ENCODE assay signal across 10 cellular contexts in genomic region chr10:61733358-61733940, GRCh38.
A peak's percentile ranks its signal among the peaks of the same experiment; 100 is the strongest.
DNase-seq lines count a peak whose midpoint lies in the region; ATAC-seq and TF ChIP-seq lines count a peak whose summit lies in the region.
"Had no signal": no experiment of that assay in that cellular context is flagged by ENCODE, and none has a peak within 500 bp of the region (broad histone marks: within the 10 kb centered on the region; RNA-seq: fewer than 3 reads in every experiment).

No MANE protein-coding gene starts in this region.

- H3K27ac Mint-ChIP-seq in activated CD8-positive, alpha-beta T cell treated with anti-CD3 and anti-CD28 coated beads, Interleukin-2, amount 10 ng/mL, durations not matched to agents 7 days and 5 days: no peak overlapping the region

- in situ Hi-C loops in ACHN (cut with HindIII; ENCODE audit: low pct_ligation_motif_present, low pct_unique_long_range_greater_than_20kb, low sequenced_read_pairs): no loop called here

- no peaks in the 10 kb centered on the region for H3K4me1 ChIP-seq in thyroid gland

- POLR2A ChIA-PET in activated CD8-positive, alpha-beta T cell treated with anti-CD3 and anti-CD28 coated beads, Interleukin-2, amount 10 ng/mL, durations not matched to agents 7 days and 5 days (lab: Charles Lee): no interaction called here

- H3K4me3 Mint-ChIP-seq in activated CD8-positive, alpha-beta T cell treated with anti-CD3 and anti-CD28 coated beads, Interleukin-2, amount 10 ng/mL, durations not matched to agents 7 days and 5 days: no peak overlapping the region

- H3K36me3 Mint-ChIP-seq in activated CD8-positive, alpha-beta T cell treated with anti-CD3 and anti-CD28 coated beads, Interleukin-2, amount 10 ng/mL, durations not matched to agents 7 days and 5 days (ENCODE audit: low read depth): no peaks in the 10 kb centered on the region

- 81 to 88% methylated on average over 1 of the region's 1 CpG for WGBS in thyroid gland, 2 donors

- ATAC-seq in activated CD8-positive, alpha-beta T cell treated with anti-CD3 and anti-CD28 coated beads, Interleukin-2, amount 10 ng/mL, durations not matched to agents 7 days and 5 days: no peak

- no peaks in the 10 kb centered on the region for H3K4me1 Mint-ChIP-seq in activated CD8-positive, alpha-beta T cell treated with anti-CD3 and anti-CD28 coated beads, Interleukin-2, amount 10 ng/mL, durations not matched to agents 7 days and 5 days (ENCODE audit: low read depth)

- H3K27me3 Mint-ChIP-seq in activated CD8-positive, alpha-beta T cell treated with anti-CD3 and anti-CD28 coated beads, Interleukin-2, amount 10 ng/mL, durations not matched to agents 7 days and 5 days (ENCODE audit: low read depth): peaks cover 28% of the 10 kb centered on the region

- no peak overlapping the region for H3K4me3 ChIP-seq in thyroid gland (replicated peaks in 1 of 3)

- intact Hi-C loops in thyroid gland (cut with DNase I): no loop called here
- intact Hi-C loops in posterior vena cava (cut with DNase I): no loop called here

- no peak overlapping the region for H3K27ac ChIP-seq in thyroid gland
- H3K27ac ChIP-seq: epithelial cell of prostate, HL-60 had no signal

- DNase-seq in ACHN: peak; percentile 70
- DNase-seq in ELR (ENCODE audit: low read depth): peak; percentile 64
- peak; percentile 48 for DNase-seq in NCI-H1092 (lab: John Stamatoyannopoulos, UW)
- DNase-seq in activated CD8-positive, alpha-beta T cell treated with anti-CD3 and anti-CD28 coated beads, Interleukin-2, amount 10 ng/mL, durations not matched to agents 7 days and 5 days: peak; percentile 31
- DNase-seq in iPS DF 4.7 (ENCODE audit: extremely low read depth, low spot score): peak; percentile 25
- peak; percentile 6 to 12 for DNase-seq in thyroid gland
- DNase-seq in mesenteric fat pad (ENCODE audit: low spot score): no peak
- no peak for DNase-seq in posterior vena cava (ENCODE audit: low spot score)

- CTCF ChIA-PET in activated CD8-positive, alpha-beta T cell treated with anti-CD3 and anti-CD28 coated beads, Interleukin-2, amount 10 ng/mL, durations not matched to agents 7 days and 5 days (lab: Charles Lee): interaction anchor here (0.6 to 1.8 kb wide), 14 partner anchors 8 to 917 kb away, joined by 3 to 7 read pairs (median 4); no protein-coding TSS in a partner anchor

- no peaks in the 10 kb centered on the region for H3K9me3 Mint-ChIP-seq in activated CD8-positive, alpha-beta T cell treated with anti-CD3 and anti-CD28 coated beads, Interleukin-2, amount 10 ng/mL, durations not matched to agents 7 days and 5 days (ENCODE audit: insufficient read depth)

- H3K27me3 ChIP-seq in thyroid gland: no peaks in the 10 kb centered on the region

- H3K36me3 ChIP-seq in thyroid gland: no peaks in the 10 kb centered on the region

- no peaks in the 10 kb centered on the region for H3K9me3 ChIP-seq in thyroid gland

- TF ChIP-seq POLR2A in thyroid gland (IDR thresholded peaks at IDR 0.05): no peak

- TF ChIP-seq CTCF in thyroid gland (IDR thresholded peaks at IDR 0.05): peak in 5 of 6 experiments; percentile 14 to 69 (median 56)

Comparison
In these comparisons a context has a peak if more than half of its experiments do, and no peak if none do; other contexts are left out.
1. DNase-seq: peak in ACHN (single experiment), ELR (single experiment), NCI-H1092 (single experiment), activated CD8-positive, alpha-beta T cell treated with anti-CD3 and anti-CD28 coated beads, Interleukin-2, amount 10 ng/mL, durations not matched to agents 7 days and 5 days (single experiment), iPS DF 4.7 (single experiment) and thyroid gland (2 of 2); none in mesenteric fat pad (single experiment) and posterior vena cava (single experiment).